In the genomic region with DNA sequence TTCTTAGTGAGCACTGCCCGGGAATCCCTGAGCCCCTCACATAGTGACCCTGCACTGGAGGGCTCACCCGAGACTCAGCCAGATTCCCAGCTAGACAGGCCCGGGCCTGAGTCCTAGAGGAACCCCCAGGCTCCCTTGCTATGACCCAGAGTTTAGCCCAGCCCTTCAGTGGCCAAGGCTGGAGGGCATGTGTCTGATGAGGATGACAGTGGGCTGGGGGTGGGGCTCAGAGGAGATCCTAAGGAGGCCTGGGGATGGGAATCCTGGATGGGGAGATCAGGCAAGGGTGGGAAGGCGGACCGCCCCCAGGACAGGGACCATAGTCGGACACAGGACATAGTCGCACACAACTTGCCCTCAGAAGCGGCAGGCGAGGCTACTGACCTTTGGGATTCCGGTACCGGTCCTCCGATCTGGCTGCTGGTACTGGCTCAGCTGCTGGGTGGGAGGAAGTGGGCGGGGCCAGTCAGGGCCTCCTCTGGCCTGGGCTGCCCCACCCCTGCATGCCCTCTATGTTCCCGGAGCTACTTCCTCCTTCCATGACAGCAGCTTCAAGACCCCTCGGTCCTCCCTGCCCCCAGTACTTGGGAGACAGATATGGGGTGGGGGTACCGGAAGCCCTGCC, we compare ENCODE assay signal across 1 cellular context.
TF ChIP-seq lines count a peak whose summit lies in the region.

No MANE protein-coding gene starts in this region.

TF ChIP-seq in GM23338, 12 proteins besides CTCF, POLR2A, EP300 and RAD21 (continued from another document):
- TF ChIP-seq, protein P1, sequence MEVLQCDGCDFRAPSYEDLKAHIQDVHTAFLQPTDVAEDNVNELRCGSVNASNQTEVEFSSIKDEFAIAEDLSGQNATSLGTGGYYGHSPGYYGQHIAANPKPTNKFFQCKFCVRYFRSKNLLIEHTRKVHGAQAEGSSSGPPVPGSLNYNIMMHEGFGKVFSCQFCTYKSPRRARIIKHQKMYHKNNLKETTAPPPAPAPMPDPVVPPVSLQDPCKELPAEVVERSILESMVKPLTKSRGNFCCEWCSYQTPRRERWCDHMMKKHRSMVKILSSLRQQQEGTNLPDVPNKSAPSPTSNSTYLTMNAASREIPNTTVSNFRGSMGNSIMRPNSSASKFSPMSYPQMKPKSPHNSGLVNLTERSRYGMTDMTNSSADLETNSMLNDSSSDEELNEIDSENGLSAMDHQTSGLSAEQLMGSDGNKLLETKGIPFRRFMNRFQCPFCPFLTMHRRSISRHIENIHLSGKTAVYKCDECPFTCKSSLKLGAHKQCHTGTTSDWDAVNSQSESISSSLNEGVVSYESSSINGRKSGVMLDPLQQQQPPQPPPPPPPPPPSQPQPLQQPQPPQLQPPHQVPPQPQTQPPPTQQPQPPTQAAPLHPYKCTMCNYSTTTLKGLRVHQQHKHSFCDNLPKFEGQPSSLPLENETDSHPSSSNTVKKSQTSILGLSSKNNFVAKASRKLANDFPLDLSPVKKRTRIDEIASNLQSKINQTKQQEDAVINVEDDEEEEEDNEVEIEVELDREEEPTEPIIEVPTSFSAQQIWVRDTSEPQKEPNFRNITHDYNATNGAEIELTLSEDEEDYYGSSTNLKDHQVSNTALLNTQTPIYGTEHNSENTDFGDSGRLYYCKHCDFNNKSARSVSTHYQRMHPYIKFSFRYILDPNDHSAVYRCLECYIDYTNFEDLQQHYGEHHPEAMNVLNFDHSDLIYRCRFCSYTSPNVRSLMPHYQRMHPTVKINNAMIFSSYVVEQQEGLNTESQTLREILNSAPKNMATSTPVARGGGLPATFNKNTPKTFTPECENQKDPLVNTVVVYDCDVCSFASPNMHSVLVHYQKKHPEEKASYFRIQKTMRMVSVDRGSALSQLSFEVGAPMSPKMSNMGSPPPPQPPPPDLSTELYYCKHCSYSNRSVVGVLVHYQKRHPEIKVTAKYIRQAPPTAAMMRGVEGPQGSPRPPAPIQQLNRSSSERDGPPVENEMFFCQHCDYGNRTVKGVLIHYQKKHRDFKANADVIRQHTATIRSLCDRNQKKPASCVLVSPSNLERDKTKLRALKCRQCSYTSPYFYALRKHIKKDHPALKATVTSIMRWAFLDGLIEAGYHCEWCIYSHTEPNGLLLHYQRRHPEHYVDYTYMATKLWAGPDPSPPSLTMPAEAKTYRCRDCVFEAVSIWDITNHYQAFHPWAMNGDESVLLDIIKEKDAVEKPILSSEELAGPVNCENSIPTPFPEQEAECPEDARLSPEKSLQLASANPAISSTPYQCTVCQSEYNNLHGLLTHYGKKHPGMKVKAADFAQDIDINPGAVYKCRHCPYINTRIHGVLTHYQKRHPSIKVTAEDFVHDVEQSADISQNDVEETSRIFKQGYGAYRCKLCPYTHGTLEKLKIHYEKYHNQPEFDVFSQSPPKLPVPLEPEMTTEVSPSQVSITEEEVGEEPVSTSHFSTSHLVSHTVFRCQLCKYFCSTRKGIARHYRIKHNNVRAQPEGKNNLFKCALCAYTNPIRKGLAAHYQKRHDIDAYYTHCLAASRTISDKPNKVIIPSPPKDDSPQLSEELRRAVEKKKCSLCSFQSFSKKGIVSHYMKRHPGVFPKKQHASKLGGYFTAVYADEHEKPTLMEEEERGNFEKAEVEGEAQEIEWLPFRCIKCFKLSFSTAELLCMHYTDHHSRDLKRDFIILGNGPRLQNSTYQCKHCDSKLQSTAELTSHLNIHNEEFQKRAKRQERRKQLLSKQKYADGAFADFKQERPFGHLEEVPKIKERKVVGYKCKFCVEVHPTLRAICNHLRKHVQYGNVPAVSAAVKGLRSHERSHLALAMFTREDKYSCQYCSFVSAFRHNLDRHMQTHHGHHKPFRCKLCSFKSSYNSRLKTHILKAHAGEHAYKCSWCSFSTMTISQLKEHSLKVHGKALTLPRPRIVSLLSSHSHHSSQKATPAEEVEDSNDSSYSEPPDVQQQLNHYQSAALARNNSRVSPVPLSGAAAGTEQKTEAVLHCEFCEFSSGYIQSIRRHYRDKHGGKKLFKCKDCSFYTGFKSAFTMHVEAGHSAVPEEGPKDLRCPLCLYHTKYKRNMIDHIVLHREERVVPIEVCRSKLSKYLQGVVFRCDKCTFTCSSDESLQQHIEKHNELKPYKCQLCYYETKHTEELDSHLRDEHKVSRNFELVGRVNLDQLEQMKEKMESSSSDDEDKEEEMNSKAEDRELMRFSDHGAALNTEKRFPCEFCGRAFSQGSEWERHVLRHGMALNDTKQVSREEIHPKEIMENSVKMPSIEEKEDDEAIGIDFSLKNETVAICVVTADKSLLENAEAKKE (CRISPR knock-in tag; IDR thresholded peaks at IDR 0.05): no peak
- TF ChIP-seq JUNB (IDR thresholded peaks at IDR 0.05; ENCODE audit: unreplicated experiment) (no peak), NANOG (IDR thresholded peaks at IDR 0.05; ENCODE audit: borderline replicate concordance) (no peak)
